1 cellular context compared by ENCODE assay signal in genomic region chr7:129094501-129094900, GRCh38.
TF ChIP-seq lines count a peak whose summit lies in the region.

No MANE protein-coding gene starts in this region.

TF ChIP-seq in GM23338, 12 proteins besides CTCF, POLR2A, EP300 and RAD21 (continued from another document):
- TF ChIP-seq ZNF462 (CRISPR knock-in tag; IDR thresholded peaks at IDR 0.05): no peak
- no peak for TF ChIP-seq ETS1 (IDR thresholded peaks at IDR 0.05)
- TF ChIP-seq ZNF331 (CRISPR knock-in tag; IDR thresholded peaks at IDR 0.05; ENCODE audit: low read depth): no peak
- no peak for TF ChIP-seq EZH2phosphoT487 (IDR thresholded peaks at IDR 0.05; ENCODE audit: unreplicated experiment)
- TF ChIP-seq JUNB (IDR thresholded peaks at IDR 0.05; ENCODE audit: unreplicated experiment): no peak
- TF ChIP-seq CREB1 (CRISPR knock-in tag; IDR thresholded peaks at IDR 0.05; ENCODE audit: low read depth): no peak
